10 cellular contexts compared by ENCODE assay signal in the genomic region with DNA sequence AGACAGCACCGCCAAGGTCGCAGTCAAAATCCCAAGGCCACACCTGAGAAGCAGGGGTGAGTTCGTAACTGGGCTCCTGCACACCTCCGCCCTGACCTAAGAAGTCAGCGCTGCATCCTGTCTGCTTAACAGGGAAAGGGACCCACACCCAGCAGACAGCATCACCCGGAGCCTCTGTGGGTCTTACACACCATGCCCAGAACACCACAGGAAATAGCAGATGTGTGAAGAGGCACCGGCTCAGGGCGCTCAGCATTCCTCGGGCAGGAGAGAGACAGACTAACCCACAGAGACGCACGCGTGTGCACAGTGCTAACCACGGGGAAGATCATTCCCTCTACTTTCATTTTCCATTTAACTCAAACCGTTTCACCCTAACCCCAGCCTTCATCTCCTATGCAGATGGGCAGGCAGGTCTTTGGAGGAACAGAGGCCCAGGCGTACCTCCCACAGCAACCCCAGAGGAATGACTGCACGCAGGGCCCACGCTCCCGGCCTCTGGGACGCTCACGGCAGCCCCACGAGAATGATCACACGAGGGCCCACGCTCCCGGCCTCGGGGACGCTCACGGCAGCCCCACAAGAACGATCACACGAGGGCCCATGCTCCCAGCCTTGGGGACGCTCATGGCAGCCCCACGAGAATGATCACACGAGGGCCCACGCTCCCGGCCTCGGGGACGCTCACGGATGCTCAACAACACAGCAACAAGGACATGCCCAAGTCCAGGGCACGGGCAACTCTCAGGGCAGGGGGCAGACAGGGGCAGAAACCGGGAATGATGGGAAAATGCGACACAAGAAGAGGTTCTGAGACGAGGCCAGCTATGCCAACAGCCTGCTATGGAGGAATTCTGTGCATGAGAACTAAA. TPM values are rescaled to one million over a fixed set of nuclear protein-coding genes. Genes with fewer than 3 reads are reported as not detected.
DNase-seq lines count a peak whose midpoint lies in the region; ATAC-seq and TF ChIP-seq lines count a peak whose summit lies in the region.
"Had no signal": no experiment of that assay in that cellular context is flagged by ENCODE, and none has a peak within 500 bp of the region (broad histone marks: within the 10 kb centered on the region; RNA-seq: fewer than 3 reads in every experiment).

No MANE protein-coding gene starts in this region.

- H3K4me1 Mint-ChIP-seq in H9, result no peaks in the 10 kb centered on the region

- no CpG with 5 or more reads among the region's 41 CpGs for WGBS in H9 (ENCODE audit: extremely low coverage, insufficient read length, low lambda C conversion rate)
- 92 to 93% methylated on average over 41 of the region's 41 CpGs for WGBS in heart right ventricle, 2 donors

- H2AK5ac ChIP-seq in H9 (ENCODE audit: insufficient read length, low read length), result no peak overlapping the region

- no peak overlapping the region for H3K4ac ChIP-seq in H9 (ENCODE audit: low read depth, low read length)

- intact Hi-C loops in heart right ventricle (cut with DNase I), result no loop called here
- intact Hi-C loops in A673 (cut with micrococcal nuclease; ENCODE audit: unreplicated experiment), result no loop called here

- H2BK20ac ChIP-seq in H9 (ENCODE audit: low read depth, low read length, poor library complexity, severe bottlenecking), result no peak overlapping the region

- H3K23ac ChIP-seq in H9 (ENCODE audit: insufficient read length, low read depth, low read length), result no peak overlapping the region

- CTCF ChIA-PET in A673 (lab: Charles Lee), result no interaction called here

- H3K4me3 Mint-ChIP-seq in H9, result no peak overlapping the region

- DNase-seq in H9 (peak; percentile 17), heart right ventricle (no peak), NCI-H69 (lab: John Stamatoyannopoulos, UW) (no peak), A673 (ENCODE audit: low spot score) (no peak)
- DNase-seq in activated CD8-positive, alpha-beta memory T cell treated with anti-CD3 and anti-CD28 coated beads, Interleukin-2, amount 50 U/mL, for 4 hours, result peak; percentile 46
- DNase-seq in stimulated activated CD4-positive, alpha-beta T cell treated with anti-CD3 and anti-CD28 coated beads, TNF-alpha, amount 100 ng/mL, for 24 hours (ENCODE audit: low read depth in 3 of 3), result peak in 2 of 3 experiments; percentile 8 to 44
- DNase-seq: GDM1, GM23248 had no signal

- H3K36me3 Mint-ChIP-seq in H9 (ENCODE audit: insufficient read depth in 1 of 3, low read depth in 3 of 3), result peaks cover 36 to 59% (median 54%) of the 10 kb centered on the region in 3 experiments

- H3K36me3 ChIP-seq in heart right ventricle, result peaks cover 0 to 84% (median 52%) of the 10 kb centered on the region in 9 donors
- peaks cover 24% of the 10 kb centered on the region for H3K36me3 ChIP-seq in A673 (ENCODE audit: insufficient read depth, low read length, poor library complexity, severe bottlenecking)

- no peaks in the 10 kb centered on the region for H3K27me3 Mint-ChIP-seq in H9 (ENCODE audit: low read depth)

- no peak overlapping the region for H3K18ac ChIP-seq in H9 (ENCODE audit: insufficient read length, low read depth, low read length)

- H3K4me1 ChIP-seq in H9 (ENCODE audit: insufficient read depth, low read length), result no peaks in the 10 kb centered on the region
- H3K4me1 ChIP-seq in heart right ventricle, result peaks cover 0 to 5% (median 0%) of the 10 kb centered on the region in 9 donors
- H3K4me1 ChIP-seq in A673 (ENCODE audit: insufficient read depth, low read length, poor library complexity, severe bottlenecking), result no peaks in the 10 kb centered on the region

- no peaks in the 10 kb centered on the region for H3K79me2 ChIP-seq in H9 (ENCODE audit: insufficient read depth, low read length)

- H3K14ac ChIP-seq in H9 (ENCODE audit: insufficient read depth, low read length), result no peak overlapping the region

- no peaks in the 10 kb centered on the region for H3K23me2 ChIP-seq in H9 (ENCODE audit: insufficient read length, low read depth, low read length, poor library complexity, severe bottlenecking)

- H3T11ph ChIP-seq in H9 (ENCODE audit: low read length), result no peak overlapping the region

- H4K91ac ChIP-seq in H9 (ENCODE audit: insufficient read length, low read depth, low read length), result no peak overlapping the region

- no peak overlapping the region for H4K8ac ChIP-seq in H9 (replicated peaks; ENCODE audit: insufficient read length, low read depth, low read length)

- H4K5ac ChIP-seq in H9 (ENCODE audit: insufficient read length, low read depth, low read length), result no peak overlapping the region

- no peak overlapping the region for H3K9ac ChIP-seq in H9 (ENCODE audit: extremely low read depth, insufficient read length, low read length)
- H3K9ac ChIP-seq: GM23248 had no signal

- no TSS peak for BruUV-seq in A673 (replicated peaks; lab: Mats Ljungman, UMichigan)

- H3K9me3 ChIP-seq in H9 (ENCODE audit: control insufficient read depth, low read depth, low read length), result no peaks in the 10 kb centered on the region
- H3K9me3 ChIP-seq in heart right ventricle, result peaks cover 0 to 12% (median 4%) of the 10 kb centered on the region in 11 donors
- no peaks in the 10 kb centered on the region for H3K9me3 ChIP-seq in A673 (ENCODE audit: low read depth, low read length, poor library complexity, severe bottlenecking)

- no peak overlapping the region for H3K56ac ChIP-seq in H9 (ENCODE audit: insufficient read length, low read depth, low read length)

- H2AFZ ChIP-seq in H9 (ENCODE audit: low read length), result no peak overlapping the region
- H2AFZ ChIP-seq: GM23248 had no signal

- H3K27ac Mint-ChIP-seq in H9, result peak overlapping the region in 1 of 3 experiments; percentile 28; a peak in 2 of 7 replicates

- no peaks in the 10 kb centered on the region for H3K27me3 ChIP-seq in H9 (ENCODE audit: insufficient read depth, low read length)
- no peaks in the 10 kb centered on the region for H3K27me3 ChIP-seq in heart right ventricle
- H3K27me3 ChIP-seq in A673 (replicated peaks; ENCODE audit: insufficient read depth, low read depth, low read length, poor library complexity), result no peaks in the 10 kb centered on the region

- no peak overlapping the region for H3K4me3 ChIP-seq in heart right ventricle
- H3K4me3 ChIP-seq in A673 (ENCODE audit: low read depth, low read length, poor library complexity, severe bottlenecking), result no peak overlapping the region
- H3K4me3 ChIP-seq: GM23248 had no signal

- no peaks in the 10 kb centered on the region for H4K20me1 ChIP-seq in H9 (ENCODE audit: control insufficient read depth, insufficient read depth, insufficient read length)

- H3K27ac ChIP-seq in H9 (ENCODE audit: insufficient read length, low read depth, low read length) (no peak overlapping the region), heart right ventricle (peak overlapping the region in 1 of 10 donors; percentile 44), A673 (ENCODE audit: low read depth, low read length, poor library complexity, severe bottlenecking) (no peak overlapping the region)
- H3K27ac ChIP-seq: GM23248 had no signal

- no peak overlapping the region for H2BK5ac ChIP-seq in H9 (ENCODE audit: insufficient read length, low read length)

- TF ChIP-seq CTCF in H9 (conservative IDR thresholded peaks at IDR 0.05) (no peak), heart right ventricle (IDR thresholded peaks at IDR 0.05) (no peak), A673 (conservative IDR thresholded peaks at IDR 0.05; ENCODE audit: low read depth, low read length) (no peak)

- ATAC-seq in heart right ventricle (peak in 7 of 8 donors; percentile 8 to 42 (median 27)), GM19328 (IDR thresholded peaks at IDR 0.05; ENCODE audit: unreplicated experiment) (no peak), HG02798 (IDR thresholded peaks at IDR 0.05; ENCODE audit: poor library complexity, unreplicated experiment) (no peak)

- peaks cover 2 to 4% of the 10 kb centered on the region in 2 experiments; a peak in 3 of 5 replicates for H3K9me3 Mint-ChIP-seq in H9

- no peaks in the 10 kb centered on the region for H3K79me1 ChIP-seq in H9 (ENCODE audit: insufficient read depth, low read depth, low read length, poor library complexity, severe bottlenecking)

- H2BK15ac ChIP-seq in H9 (ENCODE audit: low read depth, low read length), result no peak overlapping the region

- POLR2A ChIA-PET in A673 (lab: Charles Lee; ENCODE audit: low non-redundant PET), result no interaction called here

- no peak overlapping the region for H2BK12ac ChIP-seq in H9 (ENCODE audit: insufficient read length, low read depth, low read length)

- no peak overlapping the region for H2BK120ac ChIP-seq in H9 (ENCODE audit: low read depth, low read length, poor library complexity, severe bottlenecking)

- no peak overlapping the region for H3K4me2 ChIP-seq in H9 (ENCODE audit: insufficient read depth, insufficient read length, low read length)

RNA-seq across cellular contexts. Expression of a gene that starts 20.9 kb away (rescaled TPM):
- total RNA-seq in H9 (2021) (32.1 and 34.8 TPM in 2 replicates), heart right ventricle (10 to 100 TPM; 12.7 to 20.4 (median 16.3) TPM), A673 (2021) (25.1 and 29.5 TPM in 2 replicates)
- polyA plus RNA-seq in heart right ventricle, result 10 to 100 TPM; 18.9 to 20.6 TPM

Comparison
In these comparisons a context has a peak if more than half of its experiments do, and no peak if none do; other contexts are left out.
1. DNase-seq: peak in H9 (single experiment), activated CD8-positive, alpha-beta memory T cell treated with anti-CD3 and anti-CD28 coated beads, Interleukin-2, amount 50 U/mL, for 4 hours (single experiment) and stimulated activated CD4-positive, alpha-beta T cell treated with anti-CD3 and anti-CD28 coated beads, TNF-alpha, amount 100 ng/mL, for 24 hours (2 of 3); none in heart right ventricle (0 of 2), NCI-H69 (single experiment) and A673 (single experiment).
2. ATAC-seq: peak in heart right ventricle (7 of 8); none in GM19328 (single experiment) and HG02798 (single experiment).